Comparison of ENCODE assay signal across 8 cellular contexts in the genomic region with DNA sequence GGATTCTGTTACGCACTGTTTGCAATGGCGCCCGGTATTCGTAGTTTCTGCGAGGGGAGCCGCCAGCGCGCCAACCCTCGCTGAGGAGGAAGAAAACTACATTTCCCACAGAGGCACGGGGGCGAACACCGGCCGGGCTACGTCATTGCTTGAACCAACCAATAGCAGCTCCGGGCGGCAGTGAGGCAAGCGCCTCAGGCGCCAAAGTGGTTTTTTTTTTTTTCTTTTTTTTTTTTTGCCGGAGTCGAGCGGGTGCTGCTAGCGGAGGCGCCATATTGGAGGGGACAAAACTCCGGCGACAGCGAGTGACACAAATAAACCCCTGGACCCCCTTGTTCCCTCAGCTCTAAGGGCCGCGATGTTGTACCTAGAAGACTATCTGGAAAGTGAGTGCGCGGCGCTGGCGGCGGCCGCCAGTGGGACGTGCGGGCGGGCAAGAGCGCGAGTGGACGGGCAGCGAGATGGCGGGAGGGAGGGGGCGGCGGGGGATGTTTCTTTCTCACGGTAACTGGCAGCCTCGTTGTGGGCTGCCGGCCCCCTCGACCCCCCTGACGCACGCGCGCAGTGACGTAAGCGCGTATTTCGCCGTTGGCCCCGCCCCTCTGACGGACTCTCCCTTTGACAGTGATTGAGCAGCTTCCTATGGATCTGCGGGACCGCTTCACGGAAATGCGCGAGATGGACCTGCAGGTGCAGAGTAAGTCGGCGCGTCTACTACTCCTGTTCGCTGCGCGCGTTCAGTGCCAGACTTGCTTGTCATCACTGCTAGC. TPM values are rescaled to one million over a fixed set of nuclear protein-coding genes. Genes with fewer than 3 reads are reported as not detected.
DNase-seq lines count a peak whose midpoint lies in the region; ATAC-seq, FAIRE-seq and TF ChIP-seq lines count a peak whose summit lies in the region.

A gene with protein sequence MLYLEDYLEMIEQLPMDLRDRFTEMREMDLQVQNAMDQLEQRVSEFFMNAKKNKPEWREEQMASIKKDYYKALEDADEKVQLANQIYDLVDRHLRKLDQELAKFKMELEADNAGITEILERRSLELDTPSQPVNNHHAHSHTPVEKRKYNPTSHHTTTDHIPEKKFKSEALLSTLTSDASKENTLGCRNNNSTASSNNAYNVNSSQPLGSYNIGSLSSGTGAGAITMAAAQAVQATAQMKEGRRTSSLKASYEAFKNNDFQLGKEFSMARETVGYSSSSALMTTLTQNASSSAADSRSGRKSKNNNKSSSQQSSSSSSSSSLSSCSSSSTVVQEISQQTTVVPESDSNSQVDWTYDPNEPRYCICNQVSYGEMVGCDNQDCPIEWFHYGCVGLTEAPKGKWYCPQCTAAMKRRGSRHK (plus strand): TSS at position 239 of the 770 bp plus-strand sequence. CDS start 120 bp downstream, at position 359.

- no peaks in the 10 kb centered on the region for H3K27me3 ChIP-seq in AG04450 (ENCODE audit: control insufficient read depth, insufficient read depth, low read length)
- H3K27me3 ChIP-seq in small intestine (ENCODE audit: control insufficient read depth in 2 of 2, insufficient read depth in 2 of 2, low read length in 2 of 2): no peaks in the 10 kb centered on the region

- peak within 1 kb of the TSS; percentile 73 for H3K4me3 Mint-ChIP-seq in WTC11

- POLR2A ChIA-PET in AG04450 (lab: Yijun Ruan, JAX): interaction anchor here (0.6 to 1.5 kb wide), 23 partner anchors 12 to 877 kb away, joined by 3 to 17 read pairs (median 4); a partner anchor contains a TSS
- POLR2A ChIA-PET in WTC11 (lab: Charles Lee): interaction anchor here (0.6 to 1.0 kb wide), 19 partner anchors 8 to 1812 kb away, joined by 3 to 6 read pairs (median 3); no protein-coding TSS in a partner anchor

- peaks cover 14% of the 10 kb centered on the region for H3K4me1 Mint-ChIP-seq in WTC11

- peaks cover 0 to 6% of the 10 kb centered on the region in 2 donors for H3K36me3 ChIP-seq in small intestine (ENCODE audit: control insufficient read depth in 2 of 2, insufficient read depth in 2 of 2, low read length in 2 of 2)

- WGBS in small intestine, 3 donors: 0% methylated on average over 64 to 71 of the region's 71 CpGs

- H3K9me3 ChIP-seq in AG04450 (ENCODE audit: control insufficient read depth, insufficient read depth, low read length) (no peaks in the 10 kb centered on the region), small intestine (ENCODE audit: control insufficient read depth, low read depth) (no peaks in the 10 kb centered on the region)

- DNase-seq in AG04450 (ENCODE audit: low read depth, low spot score) (peak; percentile 96), NCI-H226 (peak; percentile 95), WTC11 (ENCODE audit: low spot score) (peak; percentile 96), cardiac fibroblast (ENCODE audit: low read depth in 2 of 2) (peak; percentile 99), iPS-NIHi11 (ENCODE audit: low spot score) (peak; percentile 89), small intestine (peak; percentile 98)

- TF ChIP-seq CTCF in AG04450 (IDR thresholded peaks at IDR 0.05; ENCODE audit: low read depth, low read length): no peak
- no peak for TF ChIP-seq CTCF in WTC11 (IDR thresholded peaks at IDR 0.05)
- TF ChIP-seq CTCF in cardiac fibroblast (IDR thresholded peaks at IDR 0.05; ENCODE audit: low read depth, low read length): no peak

- no peaks in the 10 kb centered on the region for H3K27me3 Mint-ChIP-seq in WTC11 (ENCODE audit: low read depth)

- H3K9me3 Mint-ChIP-seq in WTC11: no peaks in the 10 kb centered on the region

- peak; percentile 74 for FAIRE-seq in small intestine (lab: Jason Lieb, UNC)

- H3K4me1 ChIP-seq in small intestine (ENCODE audit: control insufficient read depth in 2 of 2, insufficient read depth in 1 of 2, low read depth in 1 of 2, low read length in 1 of 2): peaks cover 2 to 5% of the 10 kb centered on the region in 2 donors

- H3K36me3 Mint-ChIP-seq in WTC11: peaks cover 18% of the 10 kb centered on the region

- peak within 1 kb of the TSS; percentile 93 for H3K27ac ChIP-seq in AG04450 (ENCODE audit: low read depth, low read length)
- H3K27ac ChIP-seq in small intestine (ENCODE audit: low read depth in 1 of 2, low read length in 1 of 2): peak within 1 kb of the TSS; percentile 97 to 99

- H3K4me3 ChIP-seq in AG04450 (ENCODE audit: low read depth, low read length): peak within 1 kb of the TSS; percentile 89
- H3K4me3 ChIP-seq in cardiac fibroblast (replicated peaks in 1 of 2; ENCODE audit: low read depth in 2 of 2, low read length in 2 of 2): peak within 1 kb of the TSS; percentile 73 to 78
- H3K4me3 ChIP-seq in small intestine (ENCODE audit: low read depth in 1 of 2, low read length in 2 of 2): peak within 1 kb of the TSS; percentile 55 to 62

- CTCF ChIA-PET in AG04450 (lab: Charles Lee) (interaction anchor here (0.7 to 2.1 kb wide), 6 partner anchors 37 to 159 kb away, joined by 3 to 10 read pairs (median 3); no protein-coding TSS in a partner anchor), WTC11 (lab: Charles Lee) (interaction anchor here (0.6 to 1.5 kb wide), 6 partner anchors 38 to 158 kb away, joined by 3 to 5 read pairs (median 4); a partner anchor contains a TSS)

- ATAC-seq in GM18909 (IDR thresholded peaks at IDR 0.05; ENCODE audit: poor library complexity, unreplicated experiment) (peak; percentile 97), HG03175 (IDR thresholded peaks at IDR 0.05; ENCODE audit: unreplicated experiment) (peak; percentile 95), WTC11 (peak; percentile 98)

- H3K27ac Mint-ChIP-seq in WTC11: peak within 1 kb of the TSS; percentile 96

TF ChIP-seq in WTC11, 78 proteins besides CTCF, POLR2A, EP300 and RAD21 (continues in another document):
- TF ChIP-seq NFYB (CRISPR knock-in tag; conservative IDR thresholded peaks at IDR 0.05; ENCODE audit: low read depth) (peak; percentile 86), FOXK1 (CRISPR knock-in tag; IDR thresholded peaks at IDR 0.05) (peak; percentile 72; the same call in 1 of the 2 replicates), ZNF219 (CRISPR knock-in tag; IDR thresholded peaks at IDR 0.05; ENCODE audit: borderline replicate concordance) (no peak), SMAD3 (CRISPR knock-in tag; IDR thresholded peaks at IDR 0.05; ENCODE audit: borderline replicate concordance) (no peak), SMAD4 (CRISPR knock-in tag; IDR thresholded peaks at IDR 0.05) (no peak), ZNF317 (CRISPR knock-in tag; IDR thresholded peaks at IDR 0.05; ENCODE audit: borderline replicate concordance, low read depth) (no peak), RELA (CRISPR knock-in tag; IDR thresholded peaks at IDR 0.05; ENCODE audit: borderline replicate concordance) (no peak), CREM (CRISPR knock-in tag; IDR thresholded peaks at IDR 0.05) (peak; percentile 67), ZNF671 (CRISPR knock-in tag; IDR thresholded peaks at IDR 0.05) (no peak), NFATC4 (CRISPR knock-in tag; IDR thresholded peaks at IDR 0.05) (no peak), ZNF232 (CRISPR knock-in tag; IDR thresholded peaks at IDR 0.05) (0 out of 2 replicates have a peak, but pooled peaks have one; percentile 34), ETV6 (CRISPR knock-in tag; IDR thresholded peaks at IDR 0.05) (no peak)
- TF ChIP-seq, protein P1, sequence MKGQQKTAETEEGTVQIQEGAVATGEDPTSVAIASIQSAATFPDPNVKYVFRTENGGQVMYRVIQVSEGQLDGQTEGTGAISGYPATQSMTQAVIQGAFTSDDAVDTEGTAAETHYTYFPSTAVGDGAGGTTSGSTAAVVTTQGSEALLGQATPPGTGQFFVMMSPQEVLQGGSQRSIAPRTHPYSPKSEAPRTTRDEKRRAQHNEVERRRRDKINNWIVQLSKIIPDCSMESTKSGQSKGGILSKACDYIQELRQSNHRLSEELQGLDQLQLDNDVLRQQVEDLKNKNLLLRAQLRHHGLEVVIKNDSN (CRISPR knock-in tag; IDR thresholded peaks at IDR 0.05): peak; percentile 29; the same call in 1 of the 2 replicates
- TF ChIP-seq, protein P2, sequence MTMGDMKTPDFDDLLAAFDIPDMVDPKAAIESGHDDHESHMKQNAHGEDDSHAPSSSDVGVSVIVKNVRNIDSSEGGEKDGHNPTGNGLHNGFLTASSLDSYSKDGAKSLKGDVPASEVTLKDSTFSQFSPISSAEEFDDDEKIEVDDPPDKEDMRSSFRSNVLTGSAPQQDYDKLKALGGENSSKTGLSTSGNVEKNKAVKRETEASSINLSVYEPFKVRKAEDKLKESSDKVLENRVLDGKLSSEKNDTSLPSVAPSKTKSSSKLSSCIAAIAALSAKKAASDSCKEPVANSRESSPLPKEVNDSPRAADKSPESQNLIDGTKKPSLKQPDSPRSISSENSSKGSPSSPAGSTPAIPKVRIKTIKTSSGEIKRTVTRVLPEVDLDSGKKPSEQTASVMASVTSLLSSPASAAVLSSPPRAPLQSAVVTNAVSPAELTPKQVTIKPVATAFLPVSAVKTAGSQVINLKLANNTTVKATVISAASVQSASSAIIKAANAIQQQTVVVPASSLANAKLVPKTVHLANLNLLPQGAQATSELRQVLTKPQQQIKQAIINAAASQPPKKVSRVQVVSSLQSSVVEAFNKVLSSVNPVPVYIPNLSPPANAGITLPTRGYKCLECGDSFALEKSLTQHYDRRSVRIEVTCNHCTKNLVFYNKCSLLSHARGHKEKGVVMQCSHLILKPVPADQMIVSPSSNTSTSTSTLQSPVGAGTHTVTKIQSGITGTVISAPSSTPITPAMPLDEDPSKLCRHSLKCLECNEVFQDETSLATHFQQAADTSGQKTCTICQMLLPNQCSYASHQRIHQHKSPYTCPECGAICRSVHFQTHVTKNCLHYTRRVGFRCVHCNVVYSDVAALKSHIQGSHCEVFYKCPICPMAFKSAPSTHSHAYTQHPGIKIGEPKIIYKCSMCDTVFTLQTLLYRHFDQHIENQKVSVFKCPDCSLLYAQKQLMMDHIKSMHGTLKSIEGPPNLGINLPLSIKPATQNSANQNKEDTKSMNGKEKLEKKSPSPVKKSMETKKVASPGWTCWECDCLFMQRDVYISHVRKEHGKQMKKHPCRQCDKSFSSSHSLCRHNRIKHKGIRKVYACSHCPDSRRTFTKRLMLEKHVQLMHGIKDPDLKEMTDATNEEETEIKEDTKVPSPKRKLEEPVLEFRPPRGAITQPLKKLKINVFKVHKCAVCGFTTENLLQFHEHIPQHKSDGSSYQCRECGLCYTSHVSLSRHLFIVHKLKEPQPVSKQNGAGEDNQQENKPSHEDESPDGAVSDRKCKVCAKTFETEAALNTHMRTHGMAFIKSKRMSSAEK (CRISPR knock-in tag; IDR thresholded peaks at IDR 0.05; ENCODE audit: borderline replicate concordance): no peak
- TF ChIP-seq, protein P3, sequence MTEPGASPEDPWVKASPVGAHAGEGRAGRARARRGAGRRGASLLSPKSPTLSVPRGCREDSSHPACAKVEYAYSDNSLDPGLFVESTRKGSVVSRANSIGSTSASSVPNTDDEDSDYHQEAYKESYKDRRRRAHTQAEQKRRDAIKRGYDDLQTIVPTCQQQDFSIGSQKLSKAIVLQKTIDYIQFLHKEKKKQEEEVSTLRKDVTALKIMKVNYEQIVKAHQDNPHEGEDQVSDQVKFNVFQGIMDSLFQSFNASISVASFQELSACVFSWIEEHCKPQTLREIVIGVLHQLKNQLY (CRISPR knock-in tag; IDR thresholded peaks at IDR 0.05): no peak

RNA-seq across cellular contexts. Expression of the gene that starts here (rescaled TPM):
- polyA plus RNA-seq in AG04450 (2011; rRNA removed) (9.8 and 14.5 TPM in 2 replicates), small intestine (10 to 100 TPM in 2 of 3 donors, 1 to 10 TPM in 1; 9.4 to 13.5 (median 11.9) TPM)
- 6.3 and 10.1 TPM in 2 replicates for polyA minus RNA-seq in AG04450 (2011; rRNA and poly(A)+ RNA removed)
- total RNA-seq in WTC11 (2021): 12.6 to 14.8 TPM (median 14.2 TPM) in 3 replicates

Comparison
In these comparisons a context has a peak if more than half of its experiments do, and no peak if none do; other contexts are left out.
1. Peak in every context shown above with its lines: DNase-seq, ATAC-seq, H3K4me3 ChIP-seq and H3K27ac ChIP-seq.